In genomic region chr1:5444365-5444890, GRCh38 we compare ENCODE assay signal across 22 cellular contexts.
DNase-seq lines count a peak whose midpoint lies in the region; ATAC-seq, FAIRE-seq and TF ChIP-seq lines count a peak whose summit lies in the region.
"Had no signal": no experiment of that assay in that cellular context is flagged by ENCODE, and none has a peak within 500 bp of the region (broad histone marks: within the 10 kb centered on the region; RNA-seq: fewer than 3 reads in every experiment).

No MANE protein-coding gene starts in this region.

- no TSS peak for BruUV-seq in OCI-LY7 (replicated peaks; lab: Mats Ljungman, UMichigan)

- H3K36me3 ChIP-seq in OCI-LY7 (ENCODE audit: insufficient read depth, low read length), result no peaks in the 10 kb centered on the region
- no peaks in the 10 kb centered on the region for H3K36me3 ChIP-seq in keratinocyte (ENCODE audit: control insufficient read depth in 2 of 2, extremely low read depth in 1 of 2, insufficient read depth in 2 of 2, low read length in 2 of 2)
- H3K36me3 ChIP-seq in sigmoid colon, result no peaks in the 10 kb centered on the region
- H3K36me3 ChIP-seq: SJSA1 had no signal

- no peak for TF ChIP-seq EP300 in sigmoid colon (IDR thresholded peaks at IDR 0.05)

- H3K27me3 ChIP-seq in keratinocyte (ENCODE audit: control insufficient read depth, extremely low read depth, insufficient read depth, low read length) (no peaks in the 10 kb centered on the region), sigmoid colon (peaks cover 0 to 36% (median 5%) of the 10 kb centered on the region in 3 donors)
- H3K27me3 ChIP-seq: SJSA1 had no signal

- POLR2A ChIA-PET in OCI-LY7 (lab: Charles Lee), result no interaction called here

- no peak for FAIRE-seq in keratinocyte (lab: Jason Lieb, UNC)
- FAIRE-seq: GM12891 had no signal

- H2AFZ ChIP-seq in OCI-LY7 (ENCODE audit: low read length), result no peak overlapping the region
- H2AFZ ChIP-seq in keratinocyte (ENCODE audit: control insufficient read depth, low read length), result no peak overlapping the region

- no peak overlapping the region for H3K27ac ChIP-seq in OCI-LY7 (ENCODE audit: low read depth, low read length, poor library complexity, severe bottlenecking)
- no peak overlapping the region for H3K27ac ChIP-seq in keratinocyte (ENCODE audit: control insufficient read depth, insufficient read depth, low read length)
- H3K27ac ChIP-seq in sigmoid colon, result no peak overlapping the region
- H3K27ac ChIP-seq: SJSA1 had no signal

- H3K9ac ChIP-seq in keratinocyte (ENCODE audit: control insufficient read depth, extremely low read depth, insufficient read depth, low read length), result no peak overlapping the region

- intact Hi-C loops in OCI-LY7 (cut with micrococcal nuclease; ENCODE audit: unreplicated experiment) (no loop called here), sigmoid colon (cut with DNase I) (no loop called here)

- TF ChIP-seq POLR2A in sigmoid colon (IDR thresholded peaks at IDR 0.05), result no peak

- no peaks in the 10 kb centered on the region for H3K9me1 ChIP-seq in keratinocyte (ENCODE audit: control insufficient read depth, extremely low read depth, insufficient read depth, low read length)

- CTCF ChIA-PET in OCI-LY7 (lab: Charles Lee; ENCODE audit: unreplicated experiment), result no interaction called here

- H4K20me1 ChIP-seq in OCI-LY7 (ENCODE audit: insufficient read depth, low read length) (no peaks in the 10 kb centered on the region), keratinocyte (ENCODE audit: control insufficient read depth, extremely low read depth, insufficient read depth, low read length) (no peaks in the 10 kb centered on the region)

- H3K4me1 ChIP-seq in OCI-LY7 (ENCODE audit: insufficient read depth, low read length, poor library complexity, severe bottlenecking) (no peaks in the 10 kb centered on the region), keratinocyte (ENCODE audit: control insufficient read depth, extremely low read depth, insufficient read depth, low read length) (no peaks in the 10 kb centered on the region), sigmoid colon (no peaks in the 10 kb centered on the region)
- H3K4me1 ChIP-seq: SJSA1 had no signal

- no peaks in the 10 kb centered on the region for H3K9me2 ChIP-seq in OCI-LY7 (ENCODE audit: insufficient read depth, low read length)

- H3K4me2 ChIP-seq in OCI-LY7 (ENCODE audit: low read length) (no peak overlapping the region), keratinocyte (ENCODE audit: control insufficient read depth, extremely low read depth, insufficient read depth, low read depth, low read length) (no peak overlapping the region)

- H3K4me3 ChIP-seq in LNCaP clone FGC (ENCODE audit: low read depth, low read length) (no peak overlapping the region), OCI-LY7 (ENCODE audit: low read depth, low read length, poor library complexity, severe bottlenecking) (no peak overlapping the region), keratinocyte (ENCODE audit: control insufficient read depth in 2 of 3, extremely low read depth in 1 of 3, insufficient read depth in 2 of 3, low read depth in 1 of 3, low read length in 3 of 3) (no peak overlapping the region), sigmoid colon (no peak overlapping the region)
- H3K4me3 ChIP-seq: SJSA1 had no signal

- TF ChIP-seq CTCF in LNCaP clone FGC (IDR thresholded peaks at IDR 0.05; ENCODE audit: control insufficient read depth, extremely low read depth, insufficient read depth) (peak; percentile 29; the same call in 1 of the 2 replicates), OCI-LY7 (conservative IDR thresholded peaks at IDR 0.05; ENCODE audit: low read length) (0 out of 2 replicates have a peak, but pooled peaks have one; percentile 25), keratinocyte (optimal IDR thresholded peaks at IDR 0.05 in 1 of 3, IDR thresholded peaks at IDR 0.05 in 1 of 3, conservative IDR thresholded peaks at IDR 0.05 in 1 of 3; ENCODE audit: extremely low read depth in 1 of 3, insufficient read depth in 2 of 3, low read length in 3 of 3) (peak in 2 of 3 experiments; percentile 26 to 33), sigmoid colon (IDR thresholded peaks at IDR 0.05) (no peak)

- DNase-seq in NCI-H510A treated with DMSO at 0.1 percent for 48 hours (lab: John Stamatoyannopoulos, UW), result peak; percentile 6
- no peak for DNase-seq in NCI-H510A (lab: John Stamatoyannopoulos, UW)
- DNase-seq in LNCaP clone FGC (ENCODE audit: low read depth), result no peak
- peak; percentile 12 for DNase-seq in OCI-LY7 (ENCODE audit: low spot score)
- no peak for DNase-seq in keratinocyte (ENCODE audit: low read depth, low spot score)
- DNase-seq in sigmoid colon, result no peak
- DNase-seq in activated T-cell treated with anti-CD3 and anti-CD28 coated beads, Interleukin-2, amount 50 U/mL, for 1 hour, result no peak
- DNase-seq: CD4-positive, CD25-positive, alpha-beta regulatory T cell; COR-L47; DND-41; H7; Kasumi-1; NCI-H1092; NCI-H146; NCI-H2081; NCI-H2227 treated with DMSO at 0.1 percent for 48 hours; NCI-H526; NK-92 treated with Interleukin-12 subunit alpha and Interleukin-12 subunit beta, amount 100 ng/mL, for 24 hours had no signal

- dilution Hi-C loops in keratinocyte (cut with MboI; ENCODE audit: extremely low pct_ligation_motif_present, low sequenced_read_pairs), result no loop called here

- H3K79me2 ChIP-seq in OCI-LY7 (ENCODE audit: insufficient read depth, low read depth, low read length) (no peaks in the 10 kb centered on the region), keratinocyte (ENCODE audit: control insufficient read depth, insufficient read depth, low read length) (no peaks in the 10 kb centered on the region)

- H3K9me3 ChIP-seq in OCI-LY7 (ENCODE audit: low read length) (no peaks in the 10 kb centered on the region), keratinocyte (ENCODE audit: control insufficient read depth, low read depth, low read length) (no peaks in the 10 kb centered on the region), sigmoid colon (no peaks in the 10 kb centered on the region)

- ATAC-seq in HG03039 (IDR thresholded peaks at IDR 0.05; ENCODE audit: unreplicated experiment), result no peak
- ATAC-seq: Panc1 had no signal

- 33 to 67% methylated on average over 7 of the region's 7 CpGs for WGBS in sigmoid colon, 2 donors

Comparison
In these comparisons a context has a peak if more than half of its experiments do, and no peak if none do; other contexts are left out.
1. DNase-seq: peak in NCI-H510A treated with DMSO at 0.1 percent for 48 hours (single experiment) and OCI-LY7 (single experiment); none in NCI-H510A (single experiment), LNCaP clone FGC (single experiment), keratinocyte (single experiment), sigmoid colon (single experiment) and activated T-cell treated with anti-CD3 and anti-CD28 coated beads, Interleukin-2, amount 50 U/mL, for 1 hour (single experiment).
2. CTCF ChIP-seq: peak in LNCaP clone FGC (single experiment), OCI-LY7 (single experiment) and keratinocyte (2 of 3); none in sigmoid colon (0 of 4).